In genomic region chr21:44999428-44999971, GRCh38 we compare ENCODE assay signal across 12 cellular contexts.
"Had no signal": no experiment of that assay in that cellular context is flagged by ENCODE, and none has a peak within 500 bp of the region (broad histone marks: within the 10 kb centered on the region; RNA-seq: fewer than 3 reads in every experiment).

No MANE protein-coding gene starts in this region.

- H3K27me3 ChIP-seq: ovary, transverse colon had no signal

- H3K9me3 ChIP-seq: ovary, transverse colon had no signal

- H3K36me3 ChIP-seq: ovary, transverse colon had no signal

- H3K27ac ChIP-seq: ovary had no signal

- ATAC-seq: activated naive CD4-positive, alpha-beta T cell treated with anti-CD3 and anti-CD28 coated beads, Interleukin-2, amount 50 U/mL, for 72 hours had no signal

- H3K4me1 Mint-ChIP-seq: activated CD4-positive, alpha-beta T cell treated with anti-CD3 and anti-CD28 coated beads, Interleukin-2, amount 10 ng/mL, durations not matched to agents 24 days and 14 days had no signal

- DNase-seq: activated CD4-positive, alpha-beta T cell treated with anti-CD3 and anti-CD28 coated beads, Interleukin-2, amount 10 ng/mL, durations not matched to agents 24 days and 14 days; activated T-cell treated with anti-CD3 and anti-CD28 coated beads, Interleukin-2, amount 50 U/mL, for 1 hour; amniotic stem cell; endodermal cell; hypothalamus; small intestine; T-helper 1 cell; transverse colon had no signal

- H3K9me3 Mint-ChIP-seq: activated CD4-positive, alpha-beta T cell treated with anti-CD3 and anti-CD28 coated beads, Interleukin-2, amount 10 ng/mL, durations not matched to agents 24 days and 14 days; activated naive CD4-positive, alpha-beta T cell treated with anti-CD3 and anti-CD28 coated beads, Interleukin-2, amount 50 U/mL, for 72 hours; endodermal cell; nephron had no signal

- H3K27ac Mint-ChIP-seq: activated CD4-positive, alpha-beta T cell treated with anti-CD3 and anti-CD28 coated beads, Interleukin-2, amount 10 ng/mL, durations not matched to agents 24 days and 14 days; activated naive CD4-positive, alpha-beta T cell treated with anti-CD3 and anti-CD28 coated beads, Interleukin-2, amount 50 U/mL, for 72 hours; brain; endodermal cell; nephron had no signal

- FAIRE-seq: small intestine had no signal

- H3K4me3 ChIP-seq: ovary, transverse colon had no signal

- H3K36me3 Mint-ChIP-seq: activated naive CD4-positive, alpha-beta T cell treated with anti-CD3 and anti-CD28 coated beads, Interleukin-2, amount 50 U/mL, for 72 hours; brain had no signal

- H3K27me3 Mint-ChIP-seq: activated CD4-positive, alpha-beta T cell treated with anti-CD3 and anti-CD28 coated beads, Interleukin-2, amount 10 ng/mL, durations not matched to agents 24 days and 14 days had no signal

- H3K4me3 Mint-ChIP-seq: activated CD4-positive, alpha-beta T cell treated with anti-CD3 and anti-CD28 coated beads, Interleukin-2, amount 10 ng/mL, durations not matched to agents 24 days and 14 days; brain; endodermal cell; nephron had no signal
